ENCODE assay signal across 15 cellular contexts in the genomic region with DNA sequence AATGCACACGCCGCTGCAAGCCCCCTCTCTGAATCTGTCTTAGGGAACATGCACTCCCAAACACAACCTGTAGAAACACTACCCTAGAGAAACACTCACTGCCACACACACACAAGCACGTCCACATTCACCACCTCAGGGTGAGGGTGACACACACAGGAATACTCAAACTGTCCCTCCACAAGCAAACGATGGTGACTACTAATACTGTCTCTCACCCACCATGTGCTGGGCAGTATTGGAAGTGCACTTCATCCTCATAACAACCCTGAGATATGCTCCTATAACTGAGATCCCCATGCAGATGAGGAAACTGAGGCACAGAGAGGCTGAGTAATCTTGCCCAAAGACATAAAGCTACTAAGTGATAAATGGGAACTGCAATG. TPM values are rescaled to one million over a fixed set of nuclear protein-coding genes. Genes with fewer than 3 reads are reported as not detected.
"Had no signal": no experiment of that assay in that cellular context is flagged by ENCODE, and none has a peak within 500 bp of the region (broad histone marks: within the 10 kb centered on the region; RNA-seq: fewer than 3 reads in every experiment).

No MANE protein-coding gene starts in this region.

- H3K27me3 ChIP-seq: esophagus squamous epithelium, gastroesophageal sphincter, pancreas had no signal

- H3K27ac ChIP-seq: esophagus squamous epithelium, gastroesophageal sphincter, thoracic aorta had no signal

- H3K4me2 ChIP-seq: smooth muscle cell had no signal

- H3K27me3 Mint-ChIP-seq: progenitor cell of endocrine pancreas had no signal

- H3K27ac Mint-ChIP-seq: effector memory CD8-positive, alpha-beta T cell; naive thymus-derived CD8-positive, alpha-beta T cell; stimulated activated naive B cell treated with anti-CD40 and anti-IgM and Interleukin-4, amounts not matched to agents 10 μg/mL and 1 μg/mL and 100 μg/mL, for 72 hours had no signal

- H3K36me3 Mint-ChIP-seq: naive thymus-derived CD8-positive, alpha-beta T cell; stimulated activated naive B cell treated with anti-CD40 and anti-IgM and Interleukin-4, amounts not matched to agents 10 μg/mL and 1 μg/mL and 100 μg/mL, for 72 hours had no signal

- H3K4me3 ChIP-seq: esophagus squamous epithelium, gastroesophageal sphincter, mucosa of descending colon, pancreas, smooth muscle cell, thoracic aorta had no signal

- ATAC-seq: effector memory CD8-positive, alpha-beta T cell; gastroesophageal sphincter; naive thymus-derived CD8-positive, alpha-beta T cell; right cardiac atrium; stimulated activated naive B cell treated with anti-CD40 and anti-IgM and Interleukin-4, amounts not matched to agents 10 μg/mL and 1 μg/mL and 100 μg/mL, for 72 hours; stimulated activated naive CD8-positive, alpha-beta T cell treated with anti-CD3 and anti-CD28 coated beads, Interleukin-15, amount 100 ng/mL, for 72 hours had no signal

- H3K4me1 Mint-ChIP-seq: stimulated activated naive B cell treated with anti-CD40 and anti-IgM and Interleukin-4, amounts not matched to agents 10 μg/mL and 1 μg/mL and 100 μg/mL, for 72 hours had no signal

- H3K4me3 Mint-ChIP-seq: effector memory CD8-positive, alpha-beta T cell; naive thymus-derived CD8-positive, alpha-beta T cell; neural crest cell; stimulated activated naive B cell treated with anti-CD40 and anti-IgM and Interleukin-4, amounts not matched to agents 10 μg/mL and 1 μg/mL and 100 μg/mL, for 72 hours; stimulated activated naive CD8-positive, alpha-beta T cell treated with anti-CD3 and anti-CD28 coated beads, Interleukin-15, amount 100 ng/mL, for 72 hours had no signal

- H3K9me3 Mint-ChIP-seq: effector memory CD8-positive, alpha-beta T cell; neural crest cell; stimulated activated naive B cell treated with anti-CD40 and anti-IgM and Interleukin-4, amounts not matched to agents 10 μg/mL and 1 μg/mL and 100 μg/mL, for 72 hours; stimulated activated naive CD8-positive, alpha-beta T cell treated with anti-CD3 and anti-CD28 coated beads, Interleukin-15, amount 100 ng/mL, for 72 hours had no signal

- H3K36me3 ChIP-seq: thoracic aorta had no signal

- H3K9me3 ChIP-seq: esophagus squamous epithelium, gastroesophageal sphincter, mucosa of descending colon, pancreas, thoracic aorta had no signal

- DNase-seq: effector memory CD8-positive, alpha-beta T cell; esophagus squamous epithelium; mammary epithelial cell; naive thymus-derived CD8-positive, alpha-beta T cell; right cardiac atrium; stimulated activated CD4-positive, alpha-beta T cell treated with anti-CD3 and anti-CD28 coated beads, Interleukin-4, amount 100 ng/mL, for 4 hours; stimulated activated naive B cell treated with anti-CD40 and anti-IgM and Interleukin-4, amounts not matched to agents 10 μg/mL and 1 μg/mL and 100 μg/mL, for 72 hours; stimulated activated naive CD8-positive, alpha-beta T cell treated with anti-CD3 and anti-CD28 coated beads, Interleukin-15, amount 100 ng/mL, for 72 hours had no signal

- H3K4me1 ChIP-seq: pancreas had no signal

RNA-seq across cellular contexts. Expression of a gene that starts 55.0 kb away (rescaled TPM):
- polyA plus RNA-seq: naive thymus-derived CD8-positive, alpha-beta T cell had no signal
